Comparison of ENCODE assay signal across 8 cellular contexts in genomic region chr9:109119439-109120203, GRCh38. TPM values are rescaled to one million over a fixed set of nuclear protein-coding genes. Genes with fewer than 3 reads are reported as not detected.
DNase-seq lines count a peak whose midpoint lies in the region; ATAC-seq and TF ChIP-seq lines count a peak whose summit lies in the region.

Gene TMEM245, minus strand, starts transcription at chr9:109119947. Its CDS starts 34 bp downstream, at chr9:109119913.

- peaks cover 51% of the 10 kb centered on the region for H3K79me2 ChIP-seq in PC-3 (ENCODE audit: low read length)

- no peaks in the 10 kb centered on the region for H3F3A ChIP-seq in PC-3 (ENCODE audit: low read length, unreplicated experiment)

- no peaks in the 10 kb centered on the region for H3K36me3 ChIP-seq in PC-3 (ENCODE audit: low read depth, low read length)
- no peaks in the 10 kb centered on the region for H3K36me3 ChIP-seq in mucosa of rectum (ENCODE audit: control insufficient read depth in 2 of 2, insufficient read depth in 2 of 2, low read length in 2 of 2)

- DNase-seq in DMS114 treated with DMSO at 0.1 percent for 48 hours (lab: John Stamatoyannopoulos, UW; ENCODE audit: unreplicated experiment) (peak; percentile 89), PC-3 (peak; percentile 94), activated T-cell treated with anti-CD3 and anti-CD28 coated beads for 48 hours (ENCODE audit: low read depth) (peak; percentile 89), epithelial cell of proximal tubule (ENCODE audit: low read depth) (peak; percentile 93)
- DNase-seq in stimulated activated CD8-positive, alpha-beta memory T cell treated with anti-CD3 and anti-CD28 coated beads, Interleukin-4, amount 100 ng/mL, for 48 hours = peak; percentile 95

- TF ChIP-seq CTCF in PC-3 (conservative IDR thresholded peaks at IDR 0.05; ENCODE audit: low read depth, low read length) = no peak
- no peak for TF ChIP-seq CTCF in epithelial cell of proximal tubule (conservative IDR thresholded peaks at IDR 0.05; ENCODE audit: low read depth, low read length)

- no peaks in the 10 kb centered on the region for H3K9me2 ChIP-seq in PC-3 (replicated peaks; ENCODE audit: low read length)

- H4K20me1 ChIP-seq in PC-3 (ENCODE audit: low read length) = peaks cover 20% of the 10 kb centered on the region

- no peak; the same call in 1 of the 2 replicates for TF ChIP-seq RAD21 in Ishikawa (IDR thresholded peaks at IDR 0.05; ENCODE audit: low read depth)

- CTCF ChIA-PET in PC-3 (lab: Charles Lee) = interaction anchor here (0.6 kb wide), 1 partner anchor 107 kb away, joined by 3 read pairs; no protein-coding TSS in a partner anchor

- H3K27ac ChIP-seq in PC-3 (ENCODE audit: low read length) (peak within 1 kb of the TSS; percentile 77), mucosa of rectum (ENCODE audit: low read depth in 2 of 2, low read length in 2 of 2) (peak within 1 kb of the TSS; percentile 58 to 91)

- intact Hi-C loops in PC-3 (cut with micrococcal nuclease) = loop anchor here (2.0 to 10.0 kb wide), 4 partner anchors 21 to 133 kb away; partner anchors contain the start of gene CTNNAL1

- H3K4me3 ChIP-seq in PC-3 (ENCODE audit: low read length) = peak within 1 kb of the TSS; percentile 96
- H3K4me3 ChIP-seq in epithelial cell of proximal tubule (ENCODE audit: low read depth, low read length) = peak within 1 kb of the TSS; percentile 81
- H3K4me3 ChIP-seq in mucosa of rectum (ENCODE audit: low read length in 2 of 2) = peak within 1 kb of the TSS; percentile 84 to 85

- H3K27me3 ChIP-seq in PC-3 (ENCODE audit: low read length) (no peaks in the 10 kb centered on the region), mucosa of rectum (ENCODE audit: control insufficient read depth in 2 of 2, insufficient read depth in 2 of 2, low read length in 2 of 2) (no peaks in the 10 kb centered on the region)

- TF ChIP-seq EP300 in Ishikawa (IDR thresholded peaks at IDR 0.05; ENCODE audit: borderline replicate concordance) = no peak

- POLR2A ChIA-PET in PC-3 (lab: Charles Lee; ENCODE audit: unreplicated experiment) = no interaction called here

- H2AFZ ChIP-seq in PC-3 (ENCODE audit: low read length) = peak within 1 kb of the TSS; percentile 82

- peak; percentile 87 for ATAC-seq in GM21576 (IDR thresholded peaks at IDR 0.05; ENCODE audit: unreplicated experiment)
- ATAC-seq in PC-3 = peak; percentile 90

- peaks cover 20% of the 10 kb centered on the region for H3K4me1 ChIP-seq in PC-3 (ENCODE audit: insufficient read depth, low read length)
- H3K4me1 ChIP-seq in mucosa of rectum (ENCODE audit: control insufficient read depth in 2 of 2, insufficient read depth in 2 of 2, low read length in 2 of 2) = peaks cover 9 to 20% of the 10 kb centered on the region in 2 donors

- H3K9ac ChIP-seq in PC-3 (ENCODE audit: low read length) (peak within 1 kb of the TSS; percentile 91), mucosa of rectum (ENCODE audit: low read depth in 1 of 2, low read length in 2 of 2) (peak within 1 kb of the TSS; percentile 76 to 81)

- BruUV-seq in PC-3 (replicated peaks; lab: Mats Ljungman, UMichigan) = no TSS peak

- peak within 1 kb of the TSS; percentile 99 for H3K4me2 ChIP-seq in PC-3 (ENCODE audit: low read length)

- no peaks in the 10 kb centered on the region for H3K9me3 ChIP-seq in PC-3 (ENCODE audit: low read length)
- H3K9me3 ChIP-seq in mucosa of rectum (ENCODE audit: control insufficient read depth in 2 of 2, low read length in 2 of 2) = no peaks in the 10 kb centered on the region

TF ChIP-seq in Ishikawa, 13 proteins besides CTCF, POLR2A, EP300 and RAD21:
- no peak for TF ChIP-seq NFIC (IDR thresholded peaks at IDR 0.05)
- TF ChIP-seq YY1 (IDR thresholded peaks at IDR 0.05; ENCODE audit: low read depth) = peak; percentile 87
- TF ChIP-seq MAX (IDR thresholded peaks at IDR 0.05) = peak; percentile 85; the same call in 1 of the 2 replicates
- peak; percentile 7; the same call in 1 of the 2 replicates for TF ChIP-seq USF1 (IDR thresholded peaks at IDR 0.05)
- TF ChIP-seq ZBTB7A (IDR thresholded peaks at IDR 0.05; ENCODE audit: low read depth) = peak; percentile 28
- TF ChIP-seq CREB1 (IDR thresholded peaks at IDR 0.05; ENCODE audit: low read depth) = peak; percentile 46; the same call in 1 of the 2 replicates
- no peak for TF ChIP-seq FOXM1 (IDR thresholded peaks at IDR 0.05; ENCODE audit: borderline replicate concordance, low read depth)
- peak; percentile 69 for TF ChIP-seq TCF12 (IDR thresholded peaks at IDR 0.05; ENCODE audit: low read depth)
- peak; percentile 87; the same call in 1 of the 2 replicates for TF ChIP-seq TAF1 (IDR thresholded peaks at IDR 0.05; ENCODE audit: low read depth)
- TF ChIP-seq REST (IDR thresholded peaks at IDR 0.05; ENCODE audit: low read depth) = no peak
- TF ChIP-seq EGR1 (IDR thresholded peaks at IDR 0.05) = peak; percentile 65
- no peak for TF ChIP-seq TEAD4 (IDR thresholded peaks at IDR 0.05)
- no peak; the same call in 1 of the 2 replicates for TF ChIP-seq CEBPB (IDR thresholded peaks at IDR 0.05)
TF ChIP-seq in Ishikawa: peak in this region for 8.

RNA-seq across cellular contexts. Expression of gene TMEM245, which starts in this region (rescaled TPM):
- total RNA-seq in PC-3 (2014; rRNA removed) (23.7 and 30.8 TPM in 2 replicates), epithelial cell of proximal tubule (37.8 and 57.1 TPM in 2 replicates)

Comparison
In these comparisons a context has a peak if more than half of its experiments do, and no peak if none do; other contexts are left out.
1. Peak in every context shown above with its lines: DNase-seq, ATAC-seq, H3K4me3 ChIP-seq and H3K27ac ChIP-seq.